In the genomic region with DNA sequence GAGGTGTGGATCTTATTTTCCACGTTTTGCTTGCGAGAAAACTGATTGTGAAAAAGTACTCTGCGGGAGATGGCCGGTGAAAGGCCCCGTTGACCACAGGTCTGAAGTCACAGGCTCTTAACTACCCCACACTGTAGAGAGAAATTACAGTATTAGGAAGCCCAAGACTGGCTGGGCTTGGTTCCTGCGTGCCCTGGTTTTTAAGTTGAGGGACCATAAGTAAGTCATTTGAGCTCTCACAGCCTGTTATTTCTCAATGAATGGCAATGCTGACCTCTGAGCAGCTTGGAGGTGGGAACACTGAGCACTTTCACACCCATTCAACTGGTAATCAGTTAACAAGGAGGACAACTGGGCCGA, we compare ENCODE assay signal across 8 cellular contexts. TPM values are rescaled to one million over a fixed set of nuclear protein-coding genes. Genes with fewer than 3 reads are reported as not detected.
DNase-seq lines count a peak whose midpoint lies in the region; ATAC-seq, FAIRE-seq and TF ChIP-seq lines count a peak whose summit lies in the region.

No MANE protein-coding gene starts in this region.

- DNase-seq in CD8-positive, alpha-beta T cell, result no peak
- DNase-seq in ascending aorta (ENCODE audit: low spot score in 2 of 2) (no peak), mesenchymal stem cell (no peak), SHP77 (lab: John Stamatoyannopoulos, UW) (no peak), NCI-H1105 treated with DMSO at 0.1 percent for 48 hours (lab: John Stamatoyannopoulos, UW) (no peak), H54 (ENCODE audit: insufficient read length, low spot score) (no peak)

- CTCF ChIA-PET in CD8-positive, alpha-beta T cell (lab: Charles Lee), result no interaction called here

- H4K8ac ChIP-seq in mesenchymal stem cell (ENCODE audit: low read length), result no peak overlapping the region

- H2BK15ac ChIP-seq in mesenchymal stem cell (ENCODE audit: low read depth, poor library complexity, severe bottlenecking), result no peak overlapping the region

- ATAC-seq in CD8-positive, alpha-beta T cell, result no peak
- ATAC-seq in HG02588 (IDR thresholded peaks at IDR 0.05; ENCODE audit: unreplicated experiment), result peak; percentile 3
- no peak for ATAC-seq in GM19324 (IDR thresholded peaks at IDR 0.05; ENCODE audit: low FRiP score, unreplicated experiment)

- peak overlapping the region; percentile 74 for H3K4me3 Mint-ChIP-seq in CD8-positive, alpha-beta T cell

- no peaks in the 10 kb centered on the region for H3K36me3 ChIP-seq in CD8-positive, alpha-beta T cell (ENCODE audit: insufficient read depth, low read length)
- H3K36me3 ChIP-seq in ascending aorta (no peaks in the 10 kb centered on the region), mesenchymal stem cell (ENCODE audit: control insufficient read depth in 1 of 2, insufficient read depth in 2 of 2, low read depth in 1 of 2, low read length in 2 of 2) (no peaks in the 10 kb centered on the region)

- H2AFZ ChIP-seq in mesenchymal stem cell (ENCODE audit: low read depth, low read length), result peak overlapping the region; percentile 29

- TF ChIP-seq CTCF in CD8-positive, alpha-beta T cell (IDR thresholded peaks at IDR 0.05), result no peak
- TF ChIP-seq CTCF in ascending aorta (IDR thresholded peaks at IDR 0.05), result no peak

- H3K14ac ChIP-seq in mesenchymal stem cell (ENCODE audit: low read length in 2 of 2), result no peak overlapping the region

- no peak overlapping the region for H2BK120ac ChIP-seq in mesenchymal stem cell (ENCODE audit: low read depth, low read length)

- no peak overlapping the region for H3K27ac ChIP-seq in CD8-positive, alpha-beta T cell (ENCODE audit: low read depth, low read length)
- H3K27ac ChIP-seq in ascending aorta, result peak overlapping the region in 1 of 2 donors; percentile 45
- no peak overlapping the region for H3K27ac ChIP-seq in mesenchymal stem cell (ENCODE audit: low read length, poor library complexity, severe bottlenecking)

- no peak overlapping the region for H2AK5ac ChIP-seq in mesenchymal stem cell (ENCODE audit: low read length, severe bottlenecking)

- peaks cover 19% of the 10 kb centered on the region for H3K4me1 Mint-ChIP-seq in CD8-positive, alpha-beta T cell (ENCODE audit: low read depth)

- no peaks in the 10 kb centered on the region for H3K9me3 Mint-ChIP-seq in CD8-positive, alpha-beta T cell

- peaks cover 11% of the 10 kb centered on the region for H3K27me3 Mint-ChIP-seq in CD8-positive, alpha-beta T cell (ENCODE audit: low read depth)

- H3K4me3 ChIP-seq in CD8-positive, alpha-beta T cell (ENCODE audit: low read depth, low read length), result no peak overlapping the region
- H3K4me3 ChIP-seq in ascending aorta (peak overlapping the region; percentile 57 to 73), mesenchymal stem cell (ENCODE audit: insufficient read depth in 1 of 2, low read depth in 1 of 2, low read length in 2 of 2) (peak overlapping the region in 1 of 2 experiments; percentile 62)

- intact Hi-C loops in CD8-positive, alpha-beta T cell (cut with DNase I, micrococcal nuclease), result no loop called here
- intact Hi-C loops in ascending aorta (cut with DNase I), result no loop called here

- no peak overlapping the region for H3K23ac ChIP-seq in mesenchymal stem cell (ENCODE audit: low read length in 2 of 2)

- no peak for FAIRE-seq in H54 (lab: Jason Lieb, UNC)

- peaks cover 3% of the 10 kb centered on the region for H3K4me1 ChIP-seq in CD8-positive, alpha-beta T cell (ENCODE audit: insufficient read depth, low read length)
- H3K4me1 ChIP-seq in ascending aorta (peaks cover 0 to 2% of the 10 kb centered on the region in 2 donors), mesenchymal stem cell (ENCODE audit: control insufficient read depth, insufficient read depth, low read depth, low read length) (peaks cover 6% of the 10 kb centered on the region)

- 8% methylated on average over 6 of the region's 7 CpGs for WGBS in mesenchymal stem cell

- no peaks in the 10 kb centered on the region for H3K9me3 ChIP-seq in CD8-positive, alpha-beta T cell (ENCODE audit: low read length)
- H3K9me3 ChIP-seq in ascending aorta (no peaks in the 10 kb centered on the region), mesenchymal stem cell (ENCODE audit: control insufficient read depth, low read length) (no peaks in the 10 kb centered on the region)

- H3K4me2 ChIP-seq in mesenchymal stem cell (ENCODE audit: low read length, poor library complexity, severe bottlenecking), result peak overlapping the region; percentile 99

- peaks cover 3% of the 10 kb centered on the region for H3K79me1 ChIP-seq in mesenchymal stem cell (replicated peaks; ENCODE audit: low read length, poor library complexity, severe bottlenecking)

- H3K36me3 Mint-ChIP-seq in CD8-positive, alpha-beta T cell, result no peaks in the 10 kb centered on the region

- H4K91ac ChIP-seq in mesenchymal stem cell (ENCODE audit: low read length), result no peak overlapping the region

- no peak overlapping the region for H3K9ac ChIP-seq in mesenchymal stem cell (ENCODE audit: low read length)

- H3K18ac ChIP-seq in mesenchymal stem cell (ENCODE audit: low read depth in 1 of 2, low read length in 2 of 2), result no peak overlapping the region

- H3K4ac ChIP-seq in mesenchymal stem cell (ENCODE audit: low read depth in 1 of 2, low read length in 2 of 2), result no peak overlapping the region

- H2BK5ac ChIP-seq in mesenchymal stem cell (ENCODE audit: low read depth, low read length, poor library complexity, severe bottlenecking), result no peak overlapping the region

- POLR2A ChIA-PET in CD8-positive, alpha-beta T cell (lab: Charles Lee), result no interaction called here

- H3K27me3 ChIP-seq in CD8-positive, alpha-beta T cell (ENCODE audit: insufficient read depth, low read length), result no peaks in the 10 kb centered on the region
- no peaks in the 10 kb centered on the region for H3K27me3 ChIP-seq in ascending aorta
- H3K27me3 ChIP-seq in mesenchymal stem cell (ENCODE audit: control insufficient read depth in 1 of 2, insufficient read depth in 1 of 2, low read length in 2 of 2), result no peaks in the 10 kb centered on the region

- no peak for TF ChIP-seq POLR2A in H54 (IDR thresholded peaks at IDR 0.05; ENCODE audit: low read depth, low read length)

- no peak overlapping the region for H3K27ac Mint-ChIP-seq in CD8-positive, alpha-beta T cell

- no peak overlapping the region for H2BK12ac ChIP-seq in mesenchymal stem cell (ENCODE audit: low read length in 2 of 2)

RNA-seq across cellular contexts. Expression of gene RAB38, which starts 0.4 kb away (rescaled TPM):
- under 1 TPM in 1 of 2 experiments, not detected in 1; 0.64 TPM for total RNA-seq in CD8-positive, alpha-beta T cell
- total RNA-seq in ascending aorta, result not detected
- 3.4 TPM for polyA plus RNA-seq in mesenchymal stem cell (2013, experiment 1 of 2)
- 3.4 TPM for polyA plus RNA-seq in mesenchymal stem cell (2013, experiment 2 of 2)
